Comparison of ENCODE assay signal across 12 cellular contexts in the genomic region with DNA sequence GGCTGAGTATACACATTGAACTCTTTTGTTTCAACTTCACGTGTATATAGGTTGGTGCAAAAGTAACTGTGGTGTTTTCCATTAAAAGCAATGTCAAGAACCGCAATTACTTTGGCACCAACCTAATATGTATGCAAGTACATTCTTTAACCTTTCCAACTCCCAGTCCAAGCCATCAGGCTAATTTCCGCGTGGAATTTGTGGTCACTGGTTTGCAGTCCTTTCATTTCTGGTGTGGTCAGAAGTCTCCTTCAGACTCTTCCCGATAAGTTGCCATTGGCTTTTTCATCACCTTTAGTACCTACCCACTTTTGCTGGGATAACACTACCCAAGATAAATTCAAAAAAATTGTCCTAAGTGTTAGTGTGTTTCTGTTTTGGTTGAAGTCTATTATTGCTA.
DNase-seq lines count a peak whose midpoint lies in the region; ATAC-seq and TF ChIP-seq lines count a peak whose summit lies in the region.
"Had no signal": no experiment of that assay in that cellular context is flagged by ENCODE, and none has a peak within 500 bp of the region (broad histone marks: within the 10 kb centered on the region; RNA-seq: fewer than 3 reads in every experiment).

No MANE protein-coding gene starts in this region.

- H3K4me1 ChIP-seq in heart left ventricle = peaks cover 16 to 80% (median 57%) of the 10 kb centered on the region in 12 donors
- H3K4me1 ChIP-seq in ascending aorta = peaks cover 13 to 17% of the 10 kb centered on the region in 2 donors
- H3K4me1 ChIP-seq in thyroid gland = peaks cover 30 to 50% of the 10 kb centered on the region in 2 donors

- intact Hi-C loops in heart left ventricle (cut with DNase I) = loop anchor here in 3 of 10 donors (5.0 kb wide), 1 partner anchor 40 kb away; no protein-coding TSS in a partner anchor
- intact Hi-C loops in left ventricle myocardium superior (cut with micrococcal nuclease) = no loop called here
- intact Hi-C loops in ascending aorta (cut with DNase I) = no loop called here
- intact Hi-C loops in thyroid gland (cut with DNase I) = no loop called here

- TF ChIP-seq CTCF in heart left ventricle (IDR thresholded peaks at IDR 0.05) = no peak
- TF ChIP-seq CTCF in ascending aorta (IDR thresholded peaks at IDR 0.05) = no peak
- no peak for TF ChIP-seq CTCF in thyroid gland (IDR thresholded peaks at IDR 0.05)

- 86 to 91% (median 89%) methylated on average over 5 of the region's 5 CpGs for WGBS in heart left ventricle, 4 donors
- WGBS in thyroid gland, 2 donors = 90 to 91% methylated on average over 5 of the region's 5 CpGs

- DNase-seq in heart left ventricle (no peak), left ventricle myocardium superior (no peak), ascending aorta (ENCODE audit: low spot score in 2 of 2) (peak in 1 of 2 donors; percentile 27), myocyte (ENCODE audit: low read depth) (peak; percentile 65), thyroid gland (no peak), NCI-H187 treated with DMSO at 0.1 percent for 48 hours (lab: John Stamatoyannopoulos, UW) (no peak)
- DNase-seq: activated effector memory CD4-positive, alpha-beta T cell treated with Interleukin-2 at 50 U/mL for 16 hours; DMS153; hypothalamus; NCI-H2227 treated with DMSO at 0.1 percent for 48 hours had no signal

- H3K4me3 ChIP-seq in heart left ventricle (no peak overlapping the region), ascending aorta (no peak overlapping the region), thyroid gland (replicated peaks in 1 of 3) (no peak overlapping the region)

- H3K36me3 ChIP-seq in heart left ventricle (peaks cover 0 to 27% (median 13%) of the 10 kb centered on the region in 9 donors), ascending aorta (peaks cover 12 to 14% of the 10 kb centered on the region in 2 donors), thyroid gland (no peaks in the 10 kb centered on the region)

- ATAC-seq in heart left ventricle (no peak), left ventricle myocardium superior (no peak), HG03139 (IDR thresholded peaks at IDR 0.05; ENCODE audit: unreplicated experiment) (no peak), GM18858 (IDR thresholded peaks at IDR 0.05; ENCODE audit: unreplicated experiment) (no peak)

- TF ChIP-seq POLR2A in heart left ventricle (IDR thresholded peaks at IDR 0.05) (no peak), thyroid gland (IDR thresholded peaks at IDR 0.05) (no peak)

- H3K9me3 ChIP-seq in heart left ventricle (no peaks in the 10 kb centered on the region), ascending aorta (no peaks in the 10 kb centered on the region), thyroid gland (no peaks in the 10 kb centered on the region)

- H3K27me3 ChIP-seq in heart left ventricle = no peaks in the 10 kb centered on the region
- H3K27me3 ChIP-seq in ascending aorta = no peaks in the 10 kb centered on the region
- no peaks in the 10 kb centered on the region for H3K27me3 ChIP-seq in thyroid gland

- H3K27ac ChIP-seq in heart left ventricle (peak overlapping the region; percentile 54 to 91 (median 86)), ascending aorta (peak overlapping the region; percentile 85 to 92), thyroid gland (peak overlapping the region; percentile 79 to 94 (median 87))
